In genomic region chr20:23636182-23636907, GRCh38 we compare ENCODE assay signal across 1 cellular context.
A peak's percentile ranks its signal among the peaks of the same experiment; 100 is the strongest.
TF ChIP-seq lines count a peak whose summit lies in the region.

No MANE protein-coding gene starts in this region.

TF ChIP-seq in HepG2, 621 proteins besides CTCF, POLR2A, EP300 and RAD21 (continued from another document and continues in another):
- TF ChIP-seq, protein P1, sequence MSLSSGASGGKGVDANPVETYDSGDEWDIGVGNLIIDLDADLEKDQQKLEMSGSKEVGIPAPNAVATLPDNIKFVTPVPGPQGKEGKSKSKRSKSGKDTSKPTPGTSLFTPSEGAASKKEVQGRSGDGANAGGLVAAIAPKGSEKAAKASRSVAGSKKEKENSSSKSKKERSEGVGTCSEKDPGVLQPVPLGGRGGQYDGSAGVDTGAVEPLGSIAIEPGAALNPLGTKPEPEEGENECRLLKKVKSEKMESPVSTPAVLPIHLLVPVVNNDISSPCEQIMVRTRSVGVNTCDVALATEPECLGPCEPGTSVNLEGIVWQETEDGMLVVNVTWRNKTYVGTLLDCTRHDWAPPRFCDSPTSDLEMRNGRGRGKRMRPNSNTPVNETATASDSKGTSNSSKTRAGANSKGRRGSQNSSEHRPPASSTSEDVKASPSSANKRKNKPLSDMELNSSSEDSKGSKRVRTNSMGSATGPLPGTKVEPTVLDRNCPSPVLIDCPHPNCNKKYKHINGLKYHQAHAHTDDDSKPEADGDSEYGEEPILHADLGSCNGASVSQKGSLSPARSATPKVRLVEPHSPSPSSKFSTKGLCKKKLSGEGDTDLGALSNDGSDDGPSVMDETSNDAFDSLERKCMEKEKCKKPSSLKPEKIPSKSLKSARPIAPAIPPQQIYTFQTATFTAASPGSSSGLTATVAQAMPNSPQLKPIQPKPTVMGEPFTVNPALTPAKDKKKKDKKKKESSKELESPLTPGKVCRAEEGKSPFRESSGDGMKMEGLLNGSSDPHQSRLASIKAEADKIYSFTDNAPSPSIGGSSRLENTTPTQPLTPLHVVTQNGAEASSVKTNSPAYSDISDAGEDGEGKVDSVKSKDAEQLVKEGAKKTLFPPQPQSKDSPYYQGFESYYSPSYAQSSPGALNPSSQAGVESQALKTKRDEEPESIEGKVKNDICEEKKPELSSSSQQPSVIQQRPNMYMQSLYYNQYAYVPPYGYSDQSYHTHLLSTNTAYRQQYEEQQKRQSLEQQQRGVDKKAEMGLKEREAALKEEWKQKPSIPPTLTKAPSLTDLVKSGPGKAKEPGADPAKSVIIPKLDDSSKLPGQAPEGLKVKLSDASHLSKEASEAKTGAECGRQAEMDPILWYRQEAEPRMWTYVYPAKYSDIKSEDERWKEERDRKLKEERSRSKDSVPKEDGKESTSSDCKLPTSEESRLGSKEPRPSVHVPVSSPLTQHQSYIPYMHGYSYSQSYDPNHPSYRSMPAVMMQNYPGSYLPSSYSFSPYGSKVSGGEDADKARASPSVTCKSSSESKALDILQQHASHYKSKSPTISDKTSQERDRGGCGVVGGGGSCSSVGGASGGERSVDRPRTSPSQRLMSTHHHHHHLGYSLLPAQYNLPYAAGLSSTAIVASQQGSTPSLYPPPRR (CRISPR knock-in tag; IDR thresholded peaks at IDR 0.05; ENCODE audit: borderline replicate concordance) = 0 out of 2 replicates have a peak, but pooled peaks have one; percentile 42
- TF ChIP-seq TGIF2 (CRISPR knock-in tag; IDR thresholded peaks at IDR 0.05) (peak; percentile 64; the same call in 1 of the 2 replicates), HOXA7 (CRISPR knock-in tag; IDR thresholded peaks at IDR 0.05) (no peak), RCOR2 (CRISPR knock-in tag; IDR thresholded peaks at IDR 0.05) (no peak), E2F1 (CRISPR knock-in tag; IDR thresholded peaks at IDR 0.05) (no peak), HIVEP1 (CRISPR knock-in tag; IDR thresholded peaks at IDR 0.05) (no peak), HOXA3 (CRISPR knock-in tag; IDR thresholded peaks at IDR 0.05) (no peak; the same call in 1 of the 2 replicates), HNF4A (CRISPR knock-in tag; IDR thresholded peaks at IDR 0.05) (0 out of 2 replicates have a peak, but pooled peaks have one; percentile 7), ZNF674 (CRISPR knock-in tag; IDR thresholded peaks at IDR 0.05; ENCODE audit: low read depth) (no peak), ZNF430 (CRISPR knock-in tag; IDR thresholded peaks at IDR 0.05) (no peak), MIXL1 (CRISPR knock-in tag; IDR thresholded peaks at IDR 0.05) (no peak), HNF1B (CRISPR knock-in tag; IDR thresholded peaks at IDR 0.05) (peak; percentile 60; the same call in 1 of the 2 replicates), ZBTB20 (CRISPR knock-in tag; IDR thresholded peaks at IDR 0.05; ENCODE audit: borderline replicate concordance, low read depth) (peak; percentile 19; the same call in 1 of the 2 replicates), ZNF704 (CRISPR knock-in tag; IDR thresholded peaks at IDR 0.05; ENCODE audit: borderline replicate concordance) (no peak), THAP8 (CRISPR knock-in tag; IDR thresholded peaks at IDR 0.05; ENCODE audit: borderline replicate concordance) (no peak), GFI1 (CRISPR knock-in tag; IDR thresholded peaks at IDR 0.05; ENCODE audit: borderline replicate concordance) (no peak), ZNF30 (CRISPR knock-in tag; IDR thresholded peaks at IDR 0.05) (no peak), ZBTB3 (CRISPR knock-in tag; IDR thresholded peaks at IDR 0.05; ENCODE audit: borderline replicate concordance, low read depth) (no peak)
- TF ChIP-seq, protein P2, sequence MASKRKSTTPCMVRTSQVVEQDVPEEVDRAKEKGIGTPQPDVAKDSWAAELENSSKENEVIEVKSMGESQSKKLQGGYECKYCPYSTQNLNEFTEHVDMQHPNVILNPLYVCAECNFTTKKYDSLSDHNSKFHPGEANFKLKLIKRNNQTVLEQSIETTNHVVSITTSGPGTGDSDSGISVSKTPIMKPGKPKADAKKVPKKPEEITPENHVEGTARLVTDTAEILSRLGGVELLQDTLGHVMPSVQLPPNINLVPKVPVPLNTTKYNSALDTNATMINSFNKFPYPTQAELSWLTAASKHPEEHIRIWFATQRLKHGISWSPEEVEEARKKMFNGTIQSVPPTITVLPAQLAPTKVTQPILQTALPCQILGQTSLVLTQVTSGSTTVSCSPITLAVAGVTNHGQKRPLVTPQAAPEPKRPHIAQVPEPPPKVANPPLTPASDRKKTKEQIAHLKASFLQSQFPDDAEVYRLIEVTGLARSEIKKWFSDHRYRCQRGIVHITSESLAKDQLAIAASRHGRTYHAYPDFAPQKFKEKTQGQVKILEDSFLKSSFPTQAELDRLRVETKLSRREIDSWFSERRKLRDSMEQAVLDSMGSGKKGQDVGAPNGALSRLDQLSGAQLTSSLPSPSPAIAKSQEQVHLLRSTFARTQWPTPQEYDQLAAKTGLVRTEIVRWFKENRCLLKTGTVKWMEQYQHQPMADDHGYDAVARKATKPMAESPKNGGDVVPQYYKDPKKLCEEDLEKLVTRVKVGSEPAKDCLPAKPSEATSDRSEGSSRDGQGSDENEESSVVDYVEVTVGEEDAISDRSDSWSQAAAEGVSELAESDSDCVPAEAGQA (IDR thresholded peaks at IDR 0.05; ENCODE audit: low read depth) = no peak
- TF ChIP-seq, protein P2 (CRISPR knock-in tag; IDR thresholded peaks at IDR 0.05; ENCODE audit: borderline replicate concordance) = no peak
- TF ChIP-seq, protein P3, sequence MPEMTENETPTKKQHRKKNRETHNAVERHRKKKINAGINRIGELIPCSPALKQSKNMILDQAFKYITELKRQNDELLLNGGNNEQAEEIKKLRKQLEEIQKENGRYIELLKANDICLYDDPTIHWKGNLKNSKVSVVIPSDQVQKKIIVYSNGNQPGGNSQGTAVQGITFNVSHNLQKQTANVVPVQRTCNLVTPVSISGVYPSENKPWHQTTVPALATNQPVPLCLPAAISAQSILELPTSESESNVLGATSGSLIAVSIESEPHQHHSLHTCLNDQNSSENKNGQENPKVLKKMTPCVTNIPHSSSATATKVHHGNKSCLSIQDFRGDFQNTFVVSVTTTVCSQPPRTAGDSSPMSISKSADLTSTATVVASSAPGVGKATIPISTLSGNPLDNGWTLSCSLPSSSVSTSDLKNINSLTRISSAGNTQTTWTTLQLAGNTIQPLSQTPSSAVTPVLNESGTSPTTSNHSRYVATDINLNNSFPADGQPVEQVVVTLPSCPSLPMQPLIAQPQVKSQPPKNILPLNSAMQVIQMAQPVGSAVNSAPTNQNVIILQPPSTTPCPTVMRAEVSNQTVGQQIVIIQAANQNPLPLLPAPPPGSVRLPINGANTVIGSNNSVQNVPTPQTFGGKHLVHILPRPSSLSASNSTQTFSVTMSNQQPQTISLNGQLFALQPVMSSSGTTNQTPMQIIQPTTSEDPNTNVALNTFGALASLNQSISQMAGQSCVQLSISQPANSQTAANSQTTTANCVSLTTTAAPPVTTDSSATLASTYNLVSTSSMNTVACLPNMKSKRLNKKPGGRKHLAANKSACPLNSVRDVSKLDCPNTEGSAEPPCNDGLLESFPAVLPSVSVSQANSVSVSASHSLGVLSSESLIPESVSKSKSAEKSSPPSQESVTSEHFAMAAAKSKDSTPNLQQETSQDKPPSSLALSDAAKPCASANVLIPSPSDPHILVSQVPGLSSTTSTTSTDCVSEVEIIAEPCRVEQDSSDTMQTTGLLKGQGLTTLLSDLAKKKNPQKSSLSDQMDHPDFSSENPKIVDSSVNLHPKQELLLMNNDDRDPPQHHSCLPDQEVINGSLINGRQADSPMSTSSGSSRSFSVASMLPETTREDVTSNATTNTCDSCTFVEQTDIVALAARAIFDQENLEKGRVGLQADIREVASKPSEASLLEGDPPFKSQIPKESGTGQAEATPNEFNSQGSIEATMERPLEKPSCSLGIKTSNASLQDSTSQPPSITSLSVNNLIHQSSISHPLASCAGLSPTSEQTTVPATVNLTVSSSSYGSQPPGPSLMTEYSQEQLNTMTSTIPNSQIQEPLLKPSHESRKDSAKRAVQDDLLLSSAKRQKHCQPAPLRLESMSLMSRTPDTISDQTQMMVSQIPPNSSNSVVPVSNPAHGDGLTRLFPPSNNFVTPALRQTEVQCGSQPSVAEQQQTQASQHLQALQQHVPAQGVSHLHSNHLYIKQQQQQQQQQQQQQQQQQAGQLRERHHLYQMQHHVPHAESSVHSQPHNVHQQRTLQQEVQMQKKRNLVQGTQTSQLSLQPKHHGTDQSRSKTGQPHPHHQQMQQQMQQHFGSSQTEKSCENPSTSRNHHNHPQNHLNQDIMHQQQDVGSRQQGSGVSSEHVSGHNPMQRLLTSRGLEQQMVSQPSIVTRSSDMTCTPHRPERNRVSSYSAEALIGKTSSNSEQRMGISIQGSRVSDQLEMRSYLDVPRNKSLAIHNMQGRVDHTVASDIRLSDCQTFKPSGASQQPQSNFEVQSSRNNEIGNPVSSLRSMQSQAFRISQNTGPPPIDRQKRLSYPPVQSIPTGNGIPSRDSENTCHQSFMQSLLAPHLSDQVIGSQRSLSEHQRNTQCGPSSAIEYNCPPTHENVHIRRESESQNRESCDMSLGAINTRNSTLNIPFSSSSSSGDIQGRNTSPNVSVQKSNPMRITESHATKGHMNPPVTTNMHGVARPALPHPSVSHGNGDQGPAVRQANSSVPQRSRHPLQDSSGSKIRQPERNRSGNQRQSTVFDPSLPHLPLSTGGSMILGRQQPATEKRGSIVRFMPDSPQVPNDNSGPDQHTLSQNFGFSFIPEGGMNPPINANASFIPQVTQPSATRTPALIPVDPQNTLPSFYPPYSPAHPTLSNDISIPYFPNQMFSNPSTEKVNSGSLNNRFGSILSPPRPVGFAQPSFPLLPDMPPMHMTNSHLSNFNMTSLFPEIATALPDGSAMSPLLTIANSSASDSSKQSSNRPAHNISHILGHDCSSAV (CRISPR knock-in tag; IDR thresholded peaks at IDR 0.05; ENCODE audit: borderline replicate concordance) = 0 out of 2 replicates have a peak, but pooled peaks have one; percentile 1
- TF ChIP-seq, protein P4, sequence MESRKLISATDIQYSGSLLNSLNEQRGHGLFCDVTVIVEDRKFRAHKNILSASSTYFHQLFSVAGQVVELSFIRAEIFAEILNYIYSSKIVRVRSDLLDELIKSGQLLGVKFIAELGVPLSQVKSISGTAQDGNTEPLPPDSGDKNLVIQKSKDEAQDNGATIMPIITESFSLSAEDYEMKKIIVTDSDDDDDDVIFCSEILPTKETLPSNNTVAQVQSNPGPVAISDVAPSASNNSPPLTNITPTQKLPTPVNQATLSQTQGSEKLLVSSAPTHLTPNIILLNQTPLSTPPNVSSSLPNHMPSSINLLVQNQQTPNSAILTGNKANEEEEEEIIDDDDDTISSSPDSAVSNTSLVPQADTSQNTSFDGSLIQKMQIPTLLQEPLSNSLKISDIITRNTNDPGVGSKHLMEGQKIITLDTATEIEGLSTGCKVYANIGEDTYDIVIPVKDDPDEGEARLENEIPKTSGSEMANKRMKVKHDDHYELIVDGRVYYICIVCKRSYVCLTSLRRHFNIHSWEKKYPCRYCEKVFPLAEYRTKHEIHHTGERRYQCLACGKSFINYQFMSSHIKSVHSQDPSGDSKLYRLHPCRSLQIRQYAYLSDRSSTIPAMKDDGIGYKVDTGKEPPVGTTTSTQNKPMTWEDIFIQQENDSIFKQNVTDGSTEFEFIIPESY (CRISPR knock-in tag; IDR thresholded peaks at IDR 0.05) = no peak
